In the genomic region with DNA sequence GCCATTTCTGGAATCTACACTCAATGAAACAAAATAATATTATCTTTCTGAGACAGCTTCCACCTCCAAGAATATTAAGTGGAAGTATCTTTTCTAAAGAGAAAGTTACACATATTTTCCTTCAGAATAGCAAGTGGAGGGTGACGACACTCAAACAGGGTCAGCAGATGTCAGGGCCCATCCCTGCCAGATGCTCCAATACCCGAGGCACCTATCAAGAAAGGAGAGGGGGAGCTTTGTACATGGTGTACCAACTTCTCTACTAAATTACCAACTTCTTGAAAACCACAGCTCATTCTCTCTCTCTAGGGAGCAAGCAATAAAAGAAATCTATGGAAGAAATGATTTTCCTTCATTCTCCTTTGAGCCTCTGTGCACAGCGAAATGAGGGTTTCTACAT, we compare ENCODE assay signal across 19 cellular contexts.
A peak's percentile ranks its signal among the peaks of the same experiment; 100 is the strongest.
DNase-seq lines count a peak whose midpoint lies in the region; ATAC-seq and TF ChIP-seq lines count a peak whose summit lies in the region.
"Had no signal": no experiment of that assay in that cellular context is flagged by ENCODE, and none has a peak within 500 bp of the region (broad histone marks: within the 10 kb centered on the region; RNA-seq: fewer than 3 reads in every experiment).

No MANE protein-coding gene starts in this region.

- H2AK5ac ChIP-seq in H9 (ENCODE audit: insufficient read length, low read length): no peak overlapping the region

- no peak overlapping the region for H3K23ac ChIP-seq in H9 (ENCODE audit: insufficient read length, low read depth, low read length)

- H3K27me3 ChIP-seq in H9 (ENCODE audit: insufficient read depth, low read length) (no peaks in the 10 kb centered on the region), neural progenitor cell (no peaks in the 10 kb centered on the region)
- H3K27me3 ChIP-seq: BLaER1 had no signal

- H3K14ac ChIP-seq in H9 (ENCODE audit: insufficient read depth, low read length): no peak overlapping the region

- H3K36me3 ChIP-seq in neural progenitor cell: no peaks in the 10 kb centered on the region
- H3K36me3 ChIP-seq: BLaER1 had no signal

- peak; percentile 31 for DNase-seq in NCI-H2171 treated with DMSO at 0.1 percent for 48 hours (lab: John Stamatoyannopoulos, UW)
- DNase-seq in NCI-H2171 (lab: John Stamatoyannopoulos, UW): no peak
- DNase-seq in NCI-H524 treated with DMSO at 0.1 percent for 48 hours (lab: John Stamatoyannopoulos, UW): peak; percentile 33
- peak; percentile 80 for DNase-seq in skeletal muscle cell (ENCODE audit: low read depth)
- no peak for DNase-seq in H9
- DNase-seq in neural progenitor cell (ENCODE audit: low spot score): no peak
- DNase-seq: Caco-2; CD4-positive, CD25-positive, alpha-beta regulatory T cell; CD8-positive, alpha-beta T cell; DMS53; DMS79 treated with DMSO at 0.1 percent for 48 hours; GF-D8; GOT3; HCEC 1CT had no signal

- no peak overlapping the region for H3K56ac ChIP-seq in H9 (ENCODE audit: insufficient read length, low read depth, low read length)

- no peaks in the 10 kb centered on the region for H3K27me3 Mint-ChIP-seq in H9 (ENCODE audit: low read depth)
- H3K27me3 Mint-ChIP-seq in neural progenitor cell (ENCODE audit: insufficient read depth, low read depth): no peaks in the 10 kb centered on the region
- H3K27me3 Mint-ChIP-seq: B cell; CD4-positive, CD25-positive, alpha-beta regulatory T cell had no signal

- no peak overlapping the region for H4K91ac ChIP-seq in H9 (ENCODE audit: insufficient read length, low read depth, low read length)

- no peaks in the 10 kb centered on the region for H3K79me1 ChIP-seq in H9 (ENCODE audit: insufficient read depth, low read depth, low read length, poor library complexity, severe bottlenecking)

- H2BK5ac ChIP-seq in H9 (ENCODE audit: insufficient read length, low read length): no peak overlapping the region

- TF ChIP-seq CTCF in H9 (conservative IDR thresholded peaks at IDR 0.05): no peak
- no peak for TF ChIP-seq CTCF in neural progenitor cell (IDR thresholded peaks at IDR 0.05)

- H3K23me2 ChIP-seq in H9 (ENCODE audit: insufficient read length, low read depth, low read length, poor library complexity, severe bottlenecking): no peaks in the 10 kb centered on the region

- H2AFZ ChIP-seq in H9 (ENCODE audit: low read length) (no peak overlapping the region), neural progenitor cell (replicated peaks) (no peak overlapping the region)

- no peak overlapping the region for H2BK20ac ChIP-seq in H9 (ENCODE audit: low read depth, low read length, poor library complexity, severe bottlenecking)

- H3K4me1 Mint-ChIP-seq in H9 (peaks cover 3 to 4% of the 10 kb centered on the region in 2 experiments), neural progenitor cell (no peaks in the 10 kb centered on the region)
- H3K4me1 Mint-ChIP-seq: B cell; CD4-positive, CD25-positive, alpha-beta regulatory T cell had no signal

- no peak overlapping the region for H2BK15ac ChIP-seq in H9 (ENCODE audit: low read depth, low read length)

- H4K5ac ChIP-seq in H9 (ENCODE audit: insufficient read length, low read depth, low read length): no peak overlapping the region

- no CpG with 5 or more reads among the region's 3 CpGs for WGBS in H9 (ENCODE audit: extremely low coverage, insufficient read length, low lambda C conversion rate)

- H3K27ac Mint-ChIP-seq in H9 (no peak overlapping the region), neural progenitor cell (no peak overlapping the region)
- H3K27ac Mint-ChIP-seq: B cell; CD4-positive, CD25-positive, alpha-beta regulatory T cell; CD8-positive, alpha-beta T cell had no signal

- H3K9me3 Mint-ChIP-seq in H9: no peaks in the 10 kb centered on the region
- no peaks in the 10 kb centered on the region for H3K9me3 Mint-ChIP-seq in neural progenitor cell

- H3F3A ChIP-seq in neural progenitor cell (ENCODE audit: low read depth): no peaks in the 10 kb centered on the region

- H2BK120ac ChIP-seq in H9 (ENCODE audit: low read depth, low read length, poor library complexity, severe bottlenecking): no peak overlapping the region

- no peak overlapping the region for H3K18ac ChIP-seq in H9 (ENCODE audit: insufficient read length, low read depth, low read length)

- no peak overlapping the region for H4K8ac ChIP-seq in H9 (replicated peaks; ENCODE audit: insufficient read length, low read depth, low read length)

- H3K36me3 Mint-ChIP-seq in H9 (ENCODE audit: insufficient read depth in 1 of 3, low read depth in 3 of 3) (no peaks in the 10 kb centered on the region), neural progenitor cell (no peaks in the 10 kb centered on the region)
- H3K36me3 Mint-ChIP-seq: CD4-positive, CD25-positive, alpha-beta regulatory T cell; CD8-positive, alpha-beta T cell had no signal

- H3K4me1 ChIP-seq in H9 (ENCODE audit: insufficient read depth, low read length): no peaks in the 10 kb centered on the region
- no peaks in the 10 kb centered on the region for H3K4me1 ChIP-seq in neural progenitor cell
- H3K4me1 ChIP-seq: BLaER1, Caco-2 had no signal

- H3K79me2 ChIP-seq in H9 (ENCODE audit: insufficient read depth, low read length): no peaks in the 10 kb centered on the region
- H3K79me2 ChIP-seq in neural progenitor cell (ENCODE audit: low read depth): no peaks in the 10 kb centered on the region

- no peak overlapping the region for H3K4me2 ChIP-seq in H9 (ENCODE audit: insufficient read depth, insufficient read length, low read length)
- no peak overlapping the region for H3K4me2 ChIP-seq in neural progenitor cell
- H3K4me2 ChIP-seq: BLaER1 had no signal

- no peak for ATAC-seq in GM18870 (IDR thresholded peaks at IDR 0.05; ENCODE audit: unreplicated experiment)
- ATAC-seq: CD8-positive, alpha-beta T cell had no signal

- H3K27ac ChIP-seq in H9 (ENCODE audit: insufficient read length, low read depth, low read length) (no peak overlapping the region), neural progenitor cell (no peak overlapping the region)
- H3K27ac ChIP-seq: 22Rv1, BLaER1, C4-2B had no signal

- H3K4me3 ChIP-seq in skeletal muscle cell (ENCODE audit: low read depth, low read length) (no peak overlapping the region), neural progenitor cell (no peak overlapping the region)
- H3K4me3 ChIP-seq: BLaER1 had no signal

- H4K20me1 ChIP-seq in H9 (ENCODE audit: control insufficient read depth, insufficient read depth, insufficient read length) (no peaks in the 10 kb centered on the region), neural progenitor cell (ENCODE audit: low read depth) (no peaks in the 10 kb centered on the region)
- H4K20me1 ChIP-seq: BLaER1 had no signal

- no peak overlapping the region for H3K9ac ChIP-seq in H9 (ENCODE audit: extremely low read depth, insufficient read length, low read length)
- H3K9ac ChIP-seq in neural progenitor cell: no peak overlapping the region
- H3K9ac ChIP-seq: BLaER1 had no signal

- H3K4me3 Mint-ChIP-seq in H9: no peak overlapping the region
- no peak overlapping the region for H3K4me3 Mint-ChIP-seq in neural progenitor cell
- H3K4me3 Mint-ChIP-seq: B cell; CD4-positive, CD25-positive, alpha-beta regulatory T cell; CD8-positive, alpha-beta T cell had no signal

- H2BK12ac ChIP-seq in H9 (ENCODE audit: insufficient read length, low read depth, low read length): no peak overlapping the region

- H3K9me3 ChIP-seq in H9 (ENCODE audit: control insufficient read depth, low read depth, low read length): no peaks in the 10 kb centered on the region
- H3K9me3 ChIP-seq in neural progenitor cell (ENCODE audit: low read depth): no peaks in the 10 kb centered on the region
- H3K9me3 ChIP-seq: BLaER1, Caco-2 had no signal

- H3K4ac ChIP-seq in H9 (ENCODE audit: low read depth, low read length): no peak overlapping the region

- H3T11ph ChIP-seq in H9 (ENCODE audit: low read length): no peak overlapping the region

Comparison
In these comparisons a context has a peak if more than half of its experiments do, and no peak if none do; other contexts are left out.
1. DNase-seq: peak in NCI-H2171 treated with DMSO at 0.1 percent for 48 hours (single experiment), NCI-H524 treated with DMSO at 0.1 percent for 48 hours (single experiment) and skeletal muscle cell (single experiment); none in NCI-H2171 (single experiment), H9 (single experiment) and neural progenitor cell (single experiment).